Comparison of ENCODE assay signal across 14 cellular contexts in genomic region chr4:76666940-76667532, GRCh38.
DNase-seq lines count a peak whose midpoint lies in the region; ATAC-seq and TF ChIP-seq lines count a peak whose summit lies in the region.
"Had no signal": no experiment of that assay in that cellular context is flagged by ENCODE, and none has a peak within 500 bp of the region (broad histone marks: within the 10 kb centered on the region; RNA-seq: fewer than 3 reads in every experiment).

No MANE protein-coding gene starts in this region.

- H3K27ac ChIP-seq in ascending aorta (peak overlapping the region; percentile 29 to 37), thoracic aorta (peak overlapping the region; percentile 25 to 54)
- H3K27ac ChIP-seq: cardiac muscle cell, thyroid gland had no signal

- no peak for DNase-seq in activated CD4-positive, alpha-beta T cell treated with anti-CD3 and anti-CD28 coated beads, Interleukin-2, amount 10 ng/mL, durations not matched to agents 7 days and 5 days
- no peak for DNase-seq in activated CD4-positive, alpha-beta T cell treated with anti-CD3 and anti-CD28 coated beads for 4 hours
- DNase-seq in ascending aorta (ENCODE audit: low spot score in 2 of 2): no peak
- DNase-seq in thoracic aorta (ENCODE audit: low spot score): no peak
- DNase-seq in endothelial cell (ENCODE audit: low spot score): no peak
- no peak for DNase-seq in central memory CD4-positive, alpha-beta T cell
- no peak for DNase-seq in immature natural killer cell
- DNase-seq: activated effector memory CD4-positive, alpha-beta T cell treated with anti-CD3 and anti-CD28 coated beads, Interleukin-2, amount 50 U/mL, for 16 hours; COR-L47; islet precursor cell; NCI-H1417 treated with DMSO at 0.1 percent for 48 hours; thyroid gland had no signal

- H3K4me3 ChIP-seq in ascending aorta (no peak overlapping the region), thoracic aorta (no peak overlapping the region)
- H3K4me3 ChIP-seq: cardiac muscle cell, thyroid gland had no signal

- peaks cover 3% of the 10 kb centered on the region for H3K27me3 Mint-ChIP-seq in activated CD4-positive, alpha-beta T cell treated with anti-CD3 and anti-CD28 coated beads, Interleukin-2, amount 10 ng/mL, durations not matched to agents 7 days and 5 days
- H3K27me3 Mint-ChIP-seq in endothelial cell (ENCODE audit: unreplicated experiment) (peaks cover 3% of the 10 kb centered on the region), immature natural killer cell (ENCODE audit: low read depth in 3 of 3) (peaks cover 0 to 2% (median 2%) of the 10 kb centered on the region in 3 donors)

- peak overlapping the region; percentile 55 for H3K27ac Mint-ChIP-seq in activated CD4-positive, alpha-beta T cell treated with anti-CD3 and anti-CD28 coated beads, Interleukin-2, amount 10 ng/mL, durations not matched to agents 7 days and 5 days
- H3K27ac Mint-ChIP-seq in endothelial cell (ENCODE audit: unreplicated experiment): no peak overlapping the region
- H3K27ac Mint-ChIP-seq in immature natural killer cell: peak overlapping the region in 1 of 6 donors; percentile 65

- POLR2A ChIA-PET in activated CD4-positive, alpha-beta T cell treated with anti-CD3 and anti-CD28 coated beads, Interleukin-2, amount 10 ng/mL, durations not matched to agents 7 days and 5 days (lab: Charles Lee): no interaction called here

- ATAC-seq in HG03159 (IDR thresholded peaks at IDR 0.05; ENCODE audit: unreplicated experiment) (peak; percentile 68), thoracic aorta (ENCODE audit: insufficient number of reproducible peaks, low FRiP score, low read depth) (no peak)

- no peaks in the 10 kb centered on the region for H3K36me3 ChIP-seq in ascending aorta
- no peaks in the 10 kb centered on the region for H3K36me3 ChIP-seq in thoracic aorta
- H3K36me3 ChIP-seq: cardiac muscle cell, thyroid gland had no signal

- intact Hi-C loops in ascending aorta (cut with DNase I): no loop called here

- H3K9me3 ChIP-seq in ascending aorta (no peaks in the 10 kb centered on the region), thoracic aorta (no peaks in the 10 kb centered on the region)
- H3K9me3 ChIP-seq: thyroid gland had no signal

- H3K4me1 ChIP-seq in ascending aorta: peaks cover 0 to 16% of the 10 kb centered on the region in 2 donors
- peaks cover 6 to 48% of the 10 kb centered on the region in 2 donors for H3K4me1 ChIP-seq in thoracic aorta (ENCODE audit: control insufficient read depth in 1 of 2, low read depth in 2 of 2)

- H3K4me3 Mint-ChIP-seq in activated CD4-positive, alpha-beta T cell treated with anti-CD3 and anti-CD28 coated beads, Interleukin-2, amount 10 ng/mL, durations not matched to agents 7 days and 5 days: no peak overlapping the region
- H3K4me3 Mint-ChIP-seq in endothelial cell (ENCODE audit: unreplicated experiment) (no peak overlapping the region), immature natural killer cell (peak overlapping the region in 1 of 5 donors; percentile 50)

- CTCF ChIA-PET in activated CD4-positive, alpha-beta T cell treated with anti-CD3 and anti-CD28 coated beads, Interleukin-2, amount 10 ng/mL, durations not matched to agents 7 days and 5 days (lab: Charles Lee): no interaction called here

- H3K9me3 Mint-ChIP-seq in activated CD4-positive, alpha-beta T cell treated with anti-CD3 and anti-CD28 coated beads, Interleukin-2, amount 10 ng/mL, durations not matched to agents 7 days and 5 days: no peaks in the 10 kb centered on the region
- no peaks in the 10 kb centered on the region for H3K9me3 Mint-ChIP-seq in endothelial cell (ENCODE audit: unreplicated experiment)
- H3K9me3 Mint-ChIP-seq in immature natural killer cell: no peaks in the 10 kb centered on the region

- TF ChIP-seq CTCF in ascending aorta (IDR thresholded peaks at IDR 0.05) (no peak), thoracic aorta (IDR thresholded peaks at IDR 0.05) (no peak), endothelial cell (IDR thresholded peaks at IDR 0.05; ENCODE audit: unreplicated experiment) (no peak)

- H3K36me3 Mint-ChIP-seq in activated CD4-positive, alpha-beta T cell treated with anti-CD3 and anti-CD28 coated beads, Interleukin-2, amount 10 ng/mL, durations not matched to agents 7 days and 5 days (ENCODE audit: low read depth): no peaks in the 10 kb centered on the region
- H3K36me3 Mint-ChIP-seq in endothelial cell (ENCODE audit: low read depth, unreplicated experiment): no peaks in the 10 kb centered on the region
- H3K36me3 Mint-ChIP-seq in immature natural killer cell: no peaks in the 10 kb centered on the region

- H3K4me1 Mint-ChIP-seq in activated CD4-positive, alpha-beta T cell treated with anti-CD3 and anti-CD28 coated beads, Interleukin-2, amount 10 ng/mL, durations not matched to agents 7 days and 5 days: peaks cover 9% of the 10 kb centered on the region
- H3K4me1 Mint-ChIP-seq in endothelial cell (ENCODE audit: unreplicated experiment) (no peaks in the 10 kb centered on the region), immature natural killer cell (peaks cover 0 to 4% of the 10 kb centered on the region in 2 donors)

- H3K27me3 ChIP-seq in ascending aorta (no peaks in the 10 kb centered on the region), thoracic aorta (replicated peaks; ENCODE audit: insufficient read depth) (no peaks in the 10 kb centered on the region)
- H3K27me3 ChIP-seq: cardiac muscle cell, thyroid gland had no signal
